ENCODE assay signal across 1 cellular context in the genomic region with DNA sequence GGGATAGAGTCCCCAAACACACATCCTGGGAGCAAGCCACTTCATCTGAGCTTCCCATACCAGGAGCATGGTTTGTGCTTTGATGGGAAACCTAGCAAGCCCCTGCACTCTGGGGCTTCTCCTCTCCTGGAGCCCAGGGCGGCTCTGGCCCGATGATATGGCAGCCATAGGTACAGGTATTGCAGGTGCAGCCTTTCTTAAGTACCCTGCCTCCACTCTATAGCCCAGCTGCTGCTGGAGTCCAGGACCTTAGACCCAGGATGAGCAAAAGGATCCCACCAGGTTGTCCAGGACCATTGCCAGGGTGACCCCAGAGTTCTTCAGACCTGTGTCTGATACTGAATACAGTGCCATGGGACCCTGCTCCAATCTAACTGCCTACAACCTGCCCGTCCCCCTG.
TF ChIP-seq lines count a peak whose summit lies in the region.

No MANE protein-coding gene starts in this region.

TF ChIP-seq in K562, 482 proteins besides CTCF, POLR2A, EP300 and RAD21:
- TF ChIP-seq SIRT6 (IDR thresholded peaks at IDR 0.05; ENCODE audit: low read depth, low read length): no peak
- TF ChIP-seq ZFX (CRISPR knock-in tag; IDR thresholded peaks at IDR 0.05): 0 out of 2 replicates have a peak, but pooled peaks have one; percentile 42
- TF ChIP-seq HEY1 (CRISPR knock-in tag; IDR thresholded peaks at IDR 0.05; ENCODE audit: borderline replicate concordance): no peak
- no peak for TF ChIP-seq SRSF3 (IDR thresholded peaks at IDR 0.05; ENCODE audit: insufficient read depth, low read length)
- TF ChIP-seq POLR2B (IDR thresholded peaks at IDR 0.05; ENCODE audit: low read depth, partially characterized antibody): no peak
- no peak for TF ChIP-seq ZZZ3 (IDR thresholded peaks at IDR 0.05)
